11 cellular contexts compared by ENCODE assay signal in genomic region chr16:89191901-89192184, GRCh38. TPM values are rescaled to one million over a fixed set of nuclear protein-coding genes. Genes with fewer than 3 reads are reported as not detected.
A peak's percentile ranks its signal among the peaks of the same experiment; 100 is the strongest.
DNase-seq lines count a peak whose midpoint lies in the region; ATAC-seq, FAIRE-seq and TF ChIP-seq lines count a peak whose summit lies in the region.
"Had no signal": no experiment of that assay in that cellular context is flagged by ENCODE, and none has a peak within 500 bp of the region (broad histone marks: within the 10 kb centered on the region; RNA-seq: fewer than 3 reads in every experiment).

No MANE protein-coding gene starts in this region.

- H3K36me3 Mint-ChIP-seq in endothelial cell (ENCODE audit: low read depth, unreplicated experiment): no peaks in the 10 kb centered on the region
- H3K36me3 Mint-ChIP-seq in activated CD8-positive, alpha-beta T cell treated with anti-CD3 and anti-CD28 coated beads for 36 hours (ENCODE audit: low read depth): no peaks in the 10 kb centered on the region

- no peak overlapping the region for H3K27ac Mint-ChIP-seq in endothelial cell (ENCODE audit: unreplicated experiment)
- H3K27ac Mint-ChIP-seq in activated CD8-positive, alpha-beta T cell treated with anti-CD3 and anti-CD28 coated beads for 36 hours: no peak overlapping the region

- POLR2A ChIA-PET in activated CD8-positive, alpha-beta T cell treated with anti-CD3 and anti-CD28 coated beads for 36 hours (lab: Charles Lee): no interaction called here

- H3K4me1 Mint-ChIP-seq in endothelial cell (ENCODE audit: unreplicated experiment): no peaks in the 10 kb centered on the region
- peaks cover 5% of the 10 kb centered on the region for H3K4me1 Mint-ChIP-seq in activated CD8-positive, alpha-beta T cell treated with anti-CD3 and anti-CD28 coated beads for 36 hours (ENCODE audit: low read depth)

- no peaks in the 10 kb centered on the region for H3K9me3 Mint-ChIP-seq in endothelial cell (ENCODE audit: unreplicated experiment)
- no peaks in the 10 kb centered on the region for H3K9me3 Mint-ChIP-seq in activated CD8-positive, alpha-beta T cell treated with anti-CD3 and anti-CD28 coated beads for 36 hours

- H3K4me1 ChIP-seq in neutrophil (ENCODE audit: control insufficient read depth in 1 of 2, insufficient read depth in 1 of 2, low read depth in 1 of 2, low read length in 1 of 2): peaks cover 3 to 7% of the 10 kb centered on the region in 2 experiments
- no peaks in the 10 kb centered on the region for H3K4me1 ChIP-seq in small intestine (ENCODE audit: control insufficient read depth in 2 of 2, insufficient read depth in 1 of 2, low read depth in 1 of 2, low read length in 1 of 2)

- intact Hi-C loops in activated CD8-positive, alpha-beta T cell treated with anti-CD3 and anti-CD28 coated beads for 36 hours (cut with micrococcal nuclease): no loop called here

- no peaks in the 10 kb centered on the region for H3K9me3 ChIP-seq in neutrophil
- H3K9me3 ChIP-seq in small intestine (ENCODE audit: control insufficient read depth, low read depth): no peaks in the 10 kb centered on the region

- CTCF ChIA-PET in activated CD8-positive, alpha-beta T cell treated with anti-CD3 and anti-CD28 coated beads for 36 hours (lab: Charles Lee): no interaction called here

- H3K27me3 Mint-ChIP-seq in endothelial cell (ENCODE audit: unreplicated experiment): peaks cover 14% of the 10 kb centered on the region
- no peaks in the 10 kb centered on the region for H3K27me3 Mint-ChIP-seq in activated CD8-positive, alpha-beta T cell treated with anti-CD3 and anti-CD28 coated beads for 36 hours

- no peak for TF ChIP-seq CTCF in AG10803 (conservative IDR thresholded peaks at IDR 0.05; ENCODE audit: low read length)
- TF ChIP-seq CTCF in endothelial cell (IDR thresholded peaks at IDR 0.05; ENCODE audit: unreplicated experiment): no peak
- no peak for TF ChIP-seq CTCF in neutrophil (IDR thresholded peaks at IDR 0.05)
- TF ChIP-seq CTCF in activated CD8-positive, alpha-beta T cell treated with anti-CD3 and anti-CD28 coated beads for 36 hours (IDR thresholded peaks at IDR 0.05): no peak

- H3K4me3 Mint-ChIP-seq in endothelial cell (ENCODE audit: unreplicated experiment): no peak overlapping the region
- H3K4me3 Mint-ChIP-seq in activated CD8-positive, alpha-beta T cell treated with anti-CD3 and anti-CD28 coated beads for 36 hours: no peak overlapping the region

- WGBS in small intestine, 3 donors: 0 to 2% (median 0%) methylated on average over 5 to 19 of the region's 19 CpGs

- H3K27ac ChIP-seq in neutrophil (peak overlapping the region; percentile 8), small intestine (ENCODE audit: low read depth in 1 of 2, low read length in 1 of 2) (no peak overlapping the region)

- FAIRE-seq in small intestine (lab: Jason Lieb, UNC) (no peak), frontal cortex (lab: Jason Lieb, UNC) (no peak)

- peak overlapping the region; percentile 55 for H3K4me3 ChIP-seq in AG10803 (ENCODE audit: low read length)
- peak overlapping the region; percentile 38; the same call in 1 of the 2 replicates for H3K4me3 ChIP-seq in Jurkat, Clone E6-1 (ENCODE audit: low read length)
- H3K4me3 ChIP-seq in neutrophil (ENCODE audit: low read depth in 1 of 2, low read length in 1 of 2): peak overlapping the region in 1 of 2 experiments; percentile 17
- peak overlapping the region in 1 of 2 donors; percentile 39 for H3K4me3 ChIP-seq in small intestine (ENCODE audit: low read depth in 1 of 2, low read length in 2 of 2)

- DNase-seq in AG10803 (ENCODE audit: low read depth): no peak
- no peak for DNase-seq in Jurkat, Clone E6-1 (ENCODE audit: low read depth, low spot score)
- peak; percentile 7 for DNase-seq in endothelial cell (ENCODE audit: low spot score)
- DNase-seq in small intestine: no peak
- no peak for DNase-seq in NCI-H2029 treated with DMSO at 0.1 percent for 48 hours (lab: John Stamatoyannopoulos, UW)
- DNase-seq in activated CD8-positive, alpha-beta T cell treated with anti-CD3 and anti-CD28 coated beads for 36 hours: no peak
- no peak for DNase-seq in frontal cortex (ENCODE audit: low spot score in 2 of 2)
- DNase-seq: activated naive CD4-positive, alpha-beta T cell treated with anti-CD3 and anti-CD28 coated beads, Interleukin-2, amount 50 U/mL, for 16 hours; NCI-H748 treated with DMSO at 0.1 percent for 48 hours had no signal

- no peak for ATAC-seq in activated CD8-positive, alpha-beta T cell treated with anti-CD3 and anti-CD28 coated beads for 36 hours

- H3K27me3 ChIP-seq in neutrophil (peaks cover 60% of the 10 kb centered on the region), small intestine (ENCODE audit: control insufficient read depth in 2 of 2, insufficient read depth in 2 of 2, low read length in 2 of 2) (peaks cover 0 to 3% of the 10 kb centered on the region in 2 donors)

- H3K36me3 ChIP-seq in neutrophil (no peaks in the 10 kb centered on the region), small intestine (ENCODE audit: control insufficient read depth in 2 of 2, insufficient read depth in 2 of 2, low read length in 2 of 2) (no peaks in the 10 kb centered on the region)

RNA-seq across cellular contexts. Expression of gene SLC22A31, which starts 8.5 kb away (rescaled TPM):
- polyA plus RNA-seq in Jurkat, Clone E6-1 (2012; ENCODE audit: insufficient read depth, insufficient read length): not detected
- total RNA-seq in endothelial cell (ENCODE audit: unreplicated experiment): 0.54 TPM
- 1 to 10 TPM in 2 of 3 donors, under 1 TPM in 1; 0.67 to 2.4 (median 1.2) TPM for polyA plus RNA-seq in small intestine
- total RNA-seq in activated CD8-positive, alpha-beta T cell treated with anti-CD3 and anti-CD28 coated beads for 36 hours: under 1 TPM; 0.16 to 0.20 TPM
- total RNA-seq in frontal cortex: not detected

RNA-seq across cellular contexts. Expression of gene CDH15, which starts 20.3 kb away (rescaled TPM):
- polyA plus RNA-seq in Jurkat, Clone E6-1 (2012; ENCODE audit: insufficient read depth, insufficient read length): not detected
- total RNA-seq in endothelial cell (ENCODE audit: unreplicated experiment): not detected
- under 1 TPM in 1 of 3 donors, not detected in 2; 0.04 TPM for polyA plus RNA-seq in small intestine
- total RNA-seq in activated CD8-positive, alpha-beta T cell treated with anti-CD3 and anti-CD28 coated beads for 36 hours: not detected
- 0.41 TPM for total RNA-seq in frontal cortex
- polyA plus RNA-seq: esophagus had no signal

RNA-seq across cellular contexts. Expression of gene ZNF778, which starts 25.7 kb away (rescaled TPM):
- 5.0 TPM for polyA plus RNA-seq in Jurkat, Clone E6-1 (2012; ENCODE audit: insufficient read depth, insufficient read length)
- total RNA-seq in endothelial cell (ENCODE audit: unreplicated experiment): 35.5 TPM
- polyA plus RNA-seq in small intestine: 1 to 10 TPM in 2 of 3 donors, under 1 TPM in 1; 0.89 to 1.2 (median 1.1) TPM
- 1 to 10 TPM; 4.3 to 6.2 TPM for total RNA-seq in activated CD8-positive, alpha-beta T cell treated with anti-CD3 and anti-CD28 coated beads for 36 hours
- total RNA-seq in frontal cortex: 14.7 TPM
